10 cellular contexts compared by ENCODE assay signal in the genomic region with DNA sequence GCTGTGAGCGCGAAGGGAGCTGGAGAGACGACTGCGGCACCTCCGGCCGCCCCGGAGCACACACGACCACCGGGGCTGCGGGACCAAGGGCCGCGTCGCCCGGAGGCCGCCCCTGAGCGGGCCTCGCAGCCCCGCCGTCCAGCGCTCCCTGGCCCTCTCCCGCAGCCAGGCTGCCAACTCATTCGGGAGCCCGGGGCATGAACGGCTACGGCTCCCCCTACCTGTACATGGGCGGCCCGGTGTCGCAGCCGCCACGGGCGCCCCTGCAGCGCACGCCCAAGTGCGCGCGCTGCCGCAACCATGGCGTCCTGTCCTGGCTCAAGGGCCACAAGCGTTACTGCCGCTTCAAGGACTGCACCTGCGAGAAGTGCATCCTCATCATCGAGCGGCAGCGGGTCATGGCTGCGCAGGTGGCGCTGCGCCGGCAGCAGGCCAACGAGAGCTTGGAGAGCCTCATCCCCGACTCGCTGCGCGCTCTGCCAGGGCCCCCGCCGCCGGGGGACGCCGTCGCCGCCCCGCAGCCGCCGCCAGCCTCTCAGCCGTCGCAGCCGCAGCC. TPM values are rescaled to one million over a fixed set of nuclear protein-coding genes. Genes with fewer than 3 reads are reported as not detected.
DNase-seq lines count a peak whose midpoint lies in the region; ATAC-seq and TF ChIP-seq lines count a peak whose summit lies in the region.
"Had no signal": no experiment of that assay in that cellular context is flagged by ENCODE, and none has a peak within 500 bp of the region (broad histone marks: within the 10 kb centered on the region; RNA-seq: fewer than 3 reads in every experiment).

No MANE protein-coding gene starts in this region.

- H3K9me3 ChIP-seq in cardiac muscle cell (ENCODE audit: low read depth) (no peaks in the 10 kb centered on the region), NT2/D1 (ENCODE audit: insufficient read depth, low read length) (peaks cover 4% of the 10 kb centered on the region; the same call in 1 of the 2 replicates), thoracic aorta (no peaks in the 10 kb centered on the region), uterus (no peaks in the 10 kb centered on the region)

- H3K4me3 ChIP-seq in cardiac muscle cell = peak overlapping the region; percentile 23
- H3K4me3 ChIP-seq in NT2/D1 (ENCODE audit: insufficient read length, low read depth) = peak overlapping the region; percentile 57
- H3K4me3 ChIP-seq in thoracic aorta = peak overlapping the region; percentile 52
- peak overlapping the region in 1 of 2 donors; percentile 18 for H3K4me3 ChIP-seq in uterus

- no peak for TF ChIP-seq POLR2A in uterus (IDR thresholded peaks at IDR 0.05)

- DNase-seq in cardiac muscle cell (ENCODE audit: low read depth in 1 of 2, low spot score in 1 of 2) (no peak), left cardiac atrium (no peak), NT2/D1 (ENCODE audit: low read depth, low spot score) (no peak), iPS-NIHi11 (ENCODE audit: low spot score) (peak; percentile 68), thoracic aorta (ENCODE audit: low spot score) (no peak), COR-L47 (lab: John Stamatoyannopoulos, UW) (no peak), uterus (no peak)
- no peak for DNase-seq in naive thymus-derived CD8-positive, alpha-beta T cell

- H3K9ac ChIP-seq in NT2/D1 (ENCODE audit: insufficient read length, low read depth) = peak overlapping the region; percentile 53

- no peaks in the 10 kb centered on the region for H3K36me3 ChIP-seq in cardiac muscle cell
- no peaks in the 10 kb centered on the region for H3K36me3 ChIP-seq in NT2/D1 (ENCODE audit: insufficient read depth, insufficient read length, low read length)
- no peaks in the 10 kb centered on the region for H3K36me3 ChIP-seq in thoracic aorta
- no peaks in the 10 kb centered on the region for H3K36me3 ChIP-seq in uterus

- H3K4me1 Mint-ChIP-seq in naive thymus-derived CD8-positive, alpha-beta T cell = peaks cover 3 to 26% (median 25%) of the 10 kb centered on the region in 4 donors

- H3K27ac ChIP-seq in cardiac muscle cell = no peak overlapping the region
- H3K27ac ChIP-seq in thoracic aorta = no peak overlapping the region
- no peak overlapping the region for H3K27ac ChIP-seq in uterus

- no peak for ATAC-seq in left cardiac atrium
- no peak for ATAC-seq in thoracic aorta (ENCODE audit: insufficient number of reproducible peaks, low FRiP score, low read depth)
- no peak for ATAC-seq in naive thymus-derived CD8-positive, alpha-beta T cell

- H3K27me3 Mint-ChIP-seq in naive thymus-derived CD8-positive, alpha-beta T cell = peaks cover 48 to 81% (median 73%) of the 10 kb centered on the region in 5 donors

- H3K4me1 ChIP-seq in cardiac muscle cell (ENCODE audit: low read depth) (peaks cover 2% of the 10 kb centered on the region), NT2/D1 (ENCODE audit: insufficient read depth, insufficient read length) (peaks cover 3% of the 10 kb centered on the region), thoracic aorta (ENCODE audit: control insufficient read depth in 1 of 2, low read depth in 2 of 2) (peaks cover 6 to 18% of the 10 kb centered on the region in 2 donors), uterus (peaks cover 0 to 14% of the 10 kb centered on the region in 2 donors)

- POLR2A ChIA-PET in naive thymus-derived CD8-positive, alpha-beta T cell (lab: Charles Lee) = no interaction called here

- no peak for TF ChIP-seq CTCF in cardiac muscle cell (IDR thresholded peaks at IDR 0.05; ENCODE audit: low read depth, low read length)
- TF ChIP-seq CTCF in thoracic aorta (IDR thresholded peaks at IDR 0.05) = no peak
- no peak for TF ChIP-seq CTCF in uterus (IDR thresholded peaks at IDR 0.05)

- H3K36me3 Mint-ChIP-seq in naive thymus-derived CD8-positive, alpha-beta T cell = peaks cover 0 to 7% (median 0%) of the 10 kb centered on the region in 3 donors
- H3K36me3 Mint-ChIP-seq: CD4-positive, alpha-beta memory T cell had no signal

- intact Hi-C loops in left cardiac atrium (cut with DNase I) (no loop called here), uterus (cut with DNase I; ENCODE audit: low total_unique reads) (no loop called here)

- H3K4me3 Mint-ChIP-seq in naive thymus-derived CD8-positive, alpha-beta T cell = no peak overlapping the region
- H3K4me3 Mint-ChIP-seq: CD4-positive, alpha-beta memory T cell had no signal

- H3K27me3 ChIP-seq in cardiac muscle cell (peaks cover 100% of the 10 kb centered on the region), NT2/D1 (ENCODE audit: insufficient read depth, insufficient read length) (peaks cover 92% of the 10 kb centered on the region), thoracic aorta (replicated peaks; ENCODE audit: insufficient read depth) (peaks cover 12% of the 10 kb centered on the region), uterus (peaks cover 11 to 83% of the 10 kb centered on the region in 2 donors)

- H3K27ac Mint-ChIP-seq in naive thymus-derived CD8-positive, alpha-beta T cell = no peak overlapping the region
- H3K27ac Mint-ChIP-seq: CD4-positive, alpha-beta memory T cell; nephron had no signal

- H3K9me3 Mint-ChIP-seq in naive thymus-derived CD8-positive, alpha-beta T cell = peaks cover 0 to 3% (median 0%) of the 10 kb centered on the region in 9 donors

RNA-seq across cellular contexts. Expression of a gene that starts 0.4 kb away (rescaled TPM):
- total RNA-seq in cardiac muscle cell (0.35 TPM in 1 of 2 replicates, not detected in the other), left cardiac atrium (not detected), thoracic aorta (under 1 TPM in 1 of 2 donors, not detected in 1; 0.28 TPM), uterus (1 to 10 TPM in 1 of 4 donors, under 1 TPM in 2, not detected in 1; under 0.01 to 9.1 (median 0.18) TPM)
- not detected in 2 replicates for polyA plus RNA-seq in cardiac muscle cell
- total RNA-seq in naive thymus-derived CD8-positive, alpha-beta T cell = not detected
- not detected for polyA plus RNA-seq in naive thymus-derived CD8-positive, alpha-beta T cell
- total RNA-seq: CD4-positive, alpha-beta memory T cell had no signal
- polyA plus RNA-seq: CD4-positive, alpha-beta memory T cell had no signal
